ENCODE assay signal across 8 cellular contexts in genomic region chr17:2101448-2102257, GRCh38. TPM values are rescaled to one million over a fixed set of nuclear protein-coding genes. Genes with fewer than 3 reads are reported as not detected.
DNase-seq lines count a peak whose midpoint lies in the region; ATAC-seq, FAIRE-seq and TF ChIP-seq lines count a peak whose summit lies in the region.

No MANE protein-coding gene starts in this region.

- peak in 2 of 6 experiments; percentile 2 to 15 for TF ChIP-seq CTCF in Peyer's patch (IDR thresholded peaks at IDR 0.05)
- TF ChIP-seq CTCF in astrocyte of the spinal cord (IDR thresholded peaks at IDR 0.05; ENCODE audit: low read depth, low read length) = no peak
- no peak for TF ChIP-seq CTCF in prostate gland (IDR thresholded peaks at IDR 0.05)
- no peak for TF ChIP-seq CTCF in HFFc6 (IDR thresholded peaks at IDR 0.05)

- H3K4me1 ChIP-seq in Peyer's patch (peaks cover 0 to 23% (median 0%) of the 10 kb centered on the region in 4 donors), prostate gland (replicated peaks) (no peaks in the 10 kb centered on the region)

- H3K27ac Mint-ChIP-seq in HFFc6 = no peak overlapping the region

- WGBS in prostate gland = 38% methylated on average over 15 of the region's 15 CpGs

- no peak for ATAC-seq in GM21390 (IDR thresholded peaks at IDR 0.05; ENCODE audit: unreplicated experiment)
- ATAC-seq in GM21576 (IDR thresholded peaks at IDR 0.05; ENCODE audit: unreplicated experiment) = no peak
- ATAC-seq in HG03457 (IDR thresholded peaks at IDR 0.05; ENCODE audit: unreplicated experiment) = no peak

- no peak for TF ChIP-seq POLR2A in Peyer's patch (IDR thresholded peaks at IDR 0.05)
- no peak for TF ChIP-seq POLR2A in prostate gland (IDR thresholded peaks at IDR 0.05)

- H3K27me3 Mint-ChIP-seq in HFFc6 (ENCODE audit: insufficient read depth) = no peaks in the 10 kb centered on the region; the same call in 1 of the 2 replicates

- in situ Hi-C loops in astrocyte of the spinal cord (cut with HindIII; ENCODE audit: low sequenced_read_pairs) = no loop called here

- peak; percentile 61 for FAIRE-seq in GM19239 (lab: Jason Lieb, UNC)

- no peaks in the 10 kb centered on the region for H3K9me3 Mint-ChIP-seq in HFFc6

- H3K4me3 Mint-ChIP-seq in HFFc6 = no peak overlapping the region

- H3K27ac ChIP-seq in Peyer's patch (peak overlapping the region in 2 of 4 donors; percentile 49 to 62), prostate gland (no peak overlapping the region)

- H3K4me1 Mint-ChIP-seq in HFFc6 (ENCODE audit: low read depth) = peaks cover 31% of the 10 kb centered on the region

- H3K4me3 ChIP-seq in Peyer's patch = no peak overlapping the region
- no peak overlapping the region for H3K4me3 ChIP-seq in astrocyte of the spinal cord (ENCODE audit: low read depth, low read length)
- H3K4me3 ChIP-seq in prostate gland = no peak overlapping the region

- intact Hi-C loops in prostate gland (cut with DNase I) = no loop called here

- H3K36me3 ChIP-seq in Peyer's patch = no peaks in the 10 kb centered on the region
- H3K36me3 ChIP-seq in prostate gland = no peaks in the 10 kb centered on the region

- no peaks in the 10 kb centered on the region for H3K27me3 ChIP-seq in Peyer's patch
- H3K27me3 ChIP-seq in prostate gland (replicated peaks; ENCODE audit: insufficient read depth) = no peaks in the 10 kb centered on the region

- H3K9me3 ChIP-seq in Peyer's patch = no peaks in the 10 kb centered on the region
- H3K9me3 ChIP-seq in prostate gland = no peaks in the 10 kb centered on the region

- DNase-seq in GM19239 (ENCODE audit: insufficient read length, low spot score) (no peak), Peyer's patch (peak; percentile 48 to 95 (median 88)), astrocyte of the spinal cord (ENCODE audit: low read depth, low spot score) (peak; percentile 79), prostate gland (ENCODE audit: low spot score) (peak; percentile 91), HFFc6 (no peak)

- peaks cover 9% of the 10 kb centered on the region for H3K36me3 Mint-ChIP-seq in HFFc6 (ENCODE audit: low read depth)

RNA-seq across cellular contexts. Expression of gene HIC1, which starts 46.8 kb away (rescaled TPM):
- total RNA-seq in Peyer's patch (10 to 100 TPM in 2 of 4 donors, 1 to 10 TPM in 2; 6.8 to 40.4 (median 12.8) TPM), prostate gland (10 to 100 TPM; 20.5 to 33.1 TPM)
- 10 to 100 TPM; 42.7 to 51.9 (median 48.0) TPM for total RNA-seq in HFFc6 (2021; fragmentation: NEBNext Ultra II Directional; extraction: Animal tissue kit (Norgen Biotek cat#: 25700))

RNA-seq across cellular contexts. Expression of gene OVCA2, which starts 59.8 kb away (rescaled TPM):
- 10 to 100 TPM; 32.4 to 49.0 (median 37.8) TPM for total RNA-seq in Peyer's patch
- 10 to 100 TPM; 52.2 to 57.5 TPM for total RNA-seq in prostate gland
- 10 to 100 TPM; 39.5 to 44.3 (median 41.7) TPM for total RNA-seq in HFFc6 (2021; fragmentation: NEBNext Ultra II Directional; extraction: Animal tissue kit (Norgen Biotek cat#: 25700))

Comparison
In these comparisons a context has a peak if more than half of its experiments do, and no peak if none do; other contexts are left out.
1. DNase-seq: peak in Peyer's patch (3 of 3), astrocyte of the spinal cord (single experiment) and prostate gland (single experiment); none in GM19239 (single experiment) and HFFc6 (single experiment).